In genomic region chr11:111635706-111636045, GRCh38 we compare ENCODE assay signal across 9 cellular contexts. TPM values are rescaled to one million over a fixed set of nuclear protein-coding genes. Genes with fewer than 3 reads are reported as not detected.
DNase-seq lines count a peak whose midpoint lies in the region; ATAC-seq and TF ChIP-seq lines count a peak whose summit lies in the region.
"Had no signal": no experiment of that assay in that cellular context is flagged by ENCODE, and none has a peak within 500 bp of the region (broad histone marks: within the 10 kb centered on the region; RNA-seq: fewer than 3 reads in every experiment).

No MANE protein-coding gene starts in this region.

- intact Hi-C loops in Calu3 (cut with micrococcal nuclease; ENCODE audit: unreplicated experiment): loop anchor here (2.0 to 5.0 kb wide), 2 partner anchors 31 to 57 kb away; no protein-coding TSS in a partner anchor

- CTCF ChIA-PET in Calu3 (lab: Charles Lee): interaction anchor here (0.6 kb wide), 1 partner anchor 142 kb away, joined by 3 read pairs; no protein-coding TSS in a partner anchor

- no TSS peak for BruUV-seq in Calu3 (replicated peaks; lab: Mats Ljungman, UMichigan)

- peaks cover 52% of the 10 kb centered on the region for H3K4me1 Mint-ChIP-seq in Calu3 (ENCODE audit: low read depth, unreplicated experiment)
- H3K4me1 Mint-ChIP-seq in activated T-helper 17 cell treated with anti-CD3 and anti-CD28 coated beads, Interleukin-2, amount 50 U/mL, for 72 hours: peaks cover 16% of the 10 kb centered on the region

- H3K36me3 Mint-ChIP-seq in Calu3 (ENCODE audit: insufficient read depth, unreplicated experiment): no peaks in the 10 kb centered on the region
- peaks cover 22% of the 10 kb centered on the region for H3K36me3 Mint-ChIP-seq in activated T-helper 17 cell treated with anti-CD3 and anti-CD28 coated beads, Interleukin-2, amount 50 U/mL, for 72 hours (ENCODE audit: low read depth)

- DNase-seq in HT1080 (ENCODE audit: low read depth): peak; percentile 48
- DNase-seq in anterior cingulate cortex (lab: John Stamatoyannopoulos, UW): peak in 48 of 58 donors; percentile 4 to 86 (median 30)
- peak; percentile 34 to 88 for DNase-seq in hippocampal formation (lab: John Stamatoyannopoulos, UW)
- DNase-seq in smooth muscle cell of the brain vasculature (ENCODE audit: low read depth, low spot score): peak; percentile 54
- DNase-seq in Calu3: no peak
- DNase-seq in MV-4-11 (lab: John Stamatoyannopoulos, UW): no peak
- DNase-seq: NCI-H524 had no signal

- H3K27me3 Mint-ChIP-seq in Calu3 (ENCODE audit: unreplicated experiment): no peaks in the 10 kb centered on the region
- no peaks in the 10 kb centered on the region for H3K27me3 Mint-ChIP-seq in activated T-helper 17 cell treated with anti-CD3 and anti-CD28 coated beads, Interleukin-2, amount 50 U/mL, for 72 hours

- no peak for ATAC-seq in activated T-helper 17 cell treated with anti-CD3 and anti-CD28 coated beads, Interleukin-2, amount 50 U/mL, for 72 hours (replicated peaks)
- no peak for ATAC-seq in activated CD4-positive, CD25-positive, alpha-beta regulatory T cell treated with anti-CD3 and anti-CD28 coated beads, Interleukin-2, amount 50 U/mL, for 24 hours

- H3K9me3 Mint-ChIP-seq in Calu3 (ENCODE audit: low read depth, unreplicated experiment): no peaks in the 10 kb centered on the region
- H3K9me3 Mint-ChIP-seq in activated T-helper 17 cell treated with anti-CD3 and anti-CD28 coated beads, Interleukin-2, amount 50 U/mL, for 72 hours: no peaks in the 10 kb centered on the region

- no peak overlapping the region for H3K4me3 Mint-ChIP-seq in Calu3 (ENCODE audit: low read depth, unreplicated experiment)
- no peak overlapping the region for H3K4me3 Mint-ChIP-seq in activated T-helper 17 cell treated with anti-CD3 and anti-CD28 coated beads, Interleukin-2, amount 50 U/mL, for 72 hours

- no peak for TF ChIP-seq CTCF in Calu3 (IDR thresholded peaks at IDR 0.05; ENCODE audit: unreplicated experiment)

- H3K27ac Mint-ChIP-seq in Calu3 (ENCODE audit: unreplicated experiment): no peak overlapping the region
- no peak overlapping the region for H3K27ac Mint-ChIP-seq in activated T-helper 17 cell treated with anti-CD3 and anti-CD28 coated beads, Interleukin-2, amount 50 U/mL, for 72 hours

RNA-seq across cellular contexts. Expression of gene SIK2, which starts 33.4 kb away (rescaled TPM):
- total RNA-seq in HT1080 (2014; rRNA removed; shearing (Covaris generic)): 9.0 and 9.2 TPM in 2 replicates
- 8.1 and 8.3 TPM in 2 replicates for polyA plus RNA-seq in HT1080 (2015; cell fraction: cytosol; rRNA removed)
- polyA plus RNA-seq in HT1080 (2015; cell fraction: nucleus; rRNA removed): 12.7 and 14.6 TPM in 2 replicates
- 10.3 and 13.9 TPM in 2 replicates for total RNA-seq in Calu3 (2022)
- 1 to 10 TPM; 5.6 to 6.4 TPM for total RNA-seq in activated T-helper 17 cell treated with anti-CD3 and anti-CD28 coated beads, Interleukin-2, amount 50 U/mL, for 72 hours

Comparison
In these comparisons a context has a peak if more than half of its experiments do, and no peak if none do; other contexts are left out.
1. DNase-seq: peak in HT1080 (single experiment), anterior cingulate cortex (48 of 58), hippocampal formation (2 of 2) and smooth muscle cell of the brain vasculature (single experiment); none in Calu3 (single experiment) and MV-4-11 (single experiment).